18 cellular contexts compared by ENCODE assay signal in genomic region chr3:188128905-188129304, GRCh38. TPM values are rescaled to one million over a fixed set of nuclear protein-coding genes. Genes with fewer than 3 reads are reported as not detected.
DNase-seq lines count a peak whose midpoint lies in the region; ATAC-seq and TF ChIP-seq lines count a peak whose summit lies in the region.
"Had no signal": no experiment of that assay in that cellular context is flagged by ENCODE, and none has a peak within 500 bp of the region (broad histone marks: within the 10 kb centered on the region; RNA-seq: fewer than 3 reads in every experiment).

No MANE protein-coding gene starts in this region.

- H3K9me2 ChIP-seq in Loucy (replicated peaks; ENCODE audit: low read depth, low read length) (no peaks in the 10 kb centered on the region), SU-DHL-6 (replicated peaks; ENCODE audit: insufficient read depth, low read length) (no peaks in the 10 kb centered on the region)

- H2AFZ ChIP-seq in Loucy (ENCODE audit: low read length) (peak overlapping the region; percentile 14; the same call in 1 of the 2 replicates), SU-DHL-6 (ENCODE audit: low read depth, low read length, severe bottlenecking) (peak overlapping the region; percentile 21)
- H2AFZ ChIP-seq: GM23338 had no signal

- DNase-seq in psoas muscle, result no peak
- no peak for DNase-seq in amniotic stem cell (lab: John Stamatoyannopoulos, UW)
- no peak for DNase-seq in DMS79 (lab: John Stamatoyannopoulos, UW)
- no peak for DNase-seq in NCI-H1694 treated with DMSO at 0.1 percent for 48 hours (lab: John Stamatoyannopoulos, UW)
- DNase-seq: AML-193; Caco-2; CD4-positive, alpha-beta T cell; DMS153; DND-41 had no signal

- H3F3A ChIP-seq in Loucy (ENCODE audit: low read depth) (no peaks in the 10 kb centered on the region), SU-DHL-6 (ENCODE audit: insufficient read depth) (no peaks in the 10 kb centered on the region)

- H3K9me3 ChIP-seq in Loucy (ENCODE audit: insufficient read depth, low read depth, low read length), result no peaks in the 10 kb centered on the region
- H3K9me3 ChIP-seq in SU-DHL-6 (ENCODE audit: insufficient read depth, low read length), result no peaks in the 10 kb centered on the region
- H3K9me3 ChIP-seq in psoas muscle, result no peaks in the 10 kb centered on the region
- H3K9me3 ChIP-seq: A549, Caco-2 had no signal

- TF ChIP-seq CTCF in Loucy (conservative IDR thresholded peaks at IDR 0.05; ENCODE audit: low read length) (no peak), SU-DHL-6 (IDR thresholded peaks at IDR 0.05; ENCODE audit: insufficient read depth, low read length, poor library complexity, severe bottlenecking) (no peak), psoas muscle (IDR thresholded peaks at IDR 0.05) (no peak)

- H4K20me1 ChIP-seq in Loucy (ENCODE audit: insufficient read depth, low read length, poor library complexity, severe bottlenecking) (no peaks in the 10 kb centered on the region), SU-DHL-6 (ENCODE audit: low read depth, low read length) (no peaks in the 10 kb centered on the region)

- ATAC-seq in GM18861 (IDR thresholded peaks at IDR 0.05; ENCODE audit: unreplicated experiment) (peak; percentile 48), psoas muscle (peak in 1 of 4 donors; percentile 4)
- ATAC-seq: A549, GM12878, GM23338, HepG2 had no signal

- H3K36me3 ChIP-seq in Loucy (ENCODE audit: insufficient read depth, low read length) (no peaks in the 10 kb centered on the region), SU-DHL-6 (ENCODE audit: low read length) (no peaks in the 10 kb centered on the region), psoas muscle (ENCODE audit: insufficient read depth in 1 of 2, low read depth in 1 of 2) (no peaks in the 10 kb centered on the region)

- H3K4me2 ChIP-seq in Loucy (ENCODE audit: low read depth, low read length, poor library complexity, severe bottlenecking), result no peak overlapping the region
- H3K4me2 ChIP-seq in SU-DHL-6 (ENCODE audit: low read depth, low read length, poor library complexity, severe bottlenecking), result no peak overlapping the region
- H3K4me2 ChIP-seq: A549, GM23338 had no signal

- 82 to 100% (median 96%) methylated on average over 1 of the region's 1 CpG for WGBS in psoas muscle, 3 donors

- no peaks in the 10 kb centered on the region for H3K79me2 ChIP-seq in Loucy (ENCODE audit: insufficient read depth, low read length)
- H3K79me2 ChIP-seq in SU-DHL-6 (ENCODE audit: insufficient read depth, low read length), result no peaks in the 10 kb centered on the region

- H3K4me3 ChIP-seq in Loucy (ENCODE audit: low read length, poor library complexity, severe bottlenecking) (no peak overlapping the region), SU-DHL-6 (ENCODE audit: insufficient read depth, low read length, poor library complexity, severe bottlenecking) (no peak overlapping the region), psoas muscle (no peak overlapping the region)
- H3K4me3 ChIP-seq: A549, GM12878, GM23338 had no signal

- intact Hi-C loops in psoas muscle (cut with DNase I), result no loop called here

- no peak overlapping the region for H3K27ac ChIP-seq in SU-DHL-6 (ENCODE audit: low read depth, low read length)
- H3K27ac ChIP-seq in psoas muscle, result peak overlapping the region; percentile 21
- H3K27ac ChIP-seq: 22Rv1, A549, C4-2B had no signal

- H3K4me1 ChIP-seq in Loucy (ENCODE audit: insufficient read depth, low read length, poor library complexity, severe bottlenecking), result peaks cover 9% of the 10 kb centered on the region
- peaks cover 13% of the 10 kb centered on the region for H3K4me1 ChIP-seq in psoas muscle

- H3K27me3 ChIP-seq in Loucy (ENCODE audit: insufficient read depth, low read length, poor library complexity, severe bottlenecking) (no peaks in the 10 kb centered on the region), SU-DHL-6 (ENCODE audit: low read length) (no peaks in the 10 kb centered on the region), psoas muscle (ENCODE audit: insufficient read depth in 3 of 3, low read length in 2 of 3) (no peaks in the 10 kb centered on the region)

- H3K9ac ChIP-seq in Loucy (ENCODE audit: low read depth, low read length, poor library complexity, severe bottlenecking) (no peak overlapping the region), SU-DHL-6 (ENCODE audit: low read length) (no peak overlapping the region)

RNA-seq across cellular contexts. Expression of gene LPP, which starts 25.1 kb away (rescaled TPM):
- total RNA-seq in psoas muscle, result 10 to 100 TPM; 42.8 to 80.3 (median 58.3) TPM
- polyA plus RNA-seq in psoas muscle, result 1 to 10 TPM; 2.6 to 8.7 (median 3.1) TPM
